Comparison of ENCODE assay signal across 6 cellular contexts in genomic region chr19:58500242-58500641, GRCh38. TPM values are rescaled to one million over a fixed set of nuclear protein-coding genes. Genes with fewer than 3 reads are reported as not detected.
DNase-seq lines count a peak whose midpoint lies in the region; TF ChIP-seq lines count a peak whose summit lies in the region.
"Had no signal": no experiment of that assay in that cellular context is flagged by ENCODE, and none has a peak within 500 bp of the region (broad histone marks: within the 10 kb centered on the region; RNA-seq: fewer than 3 reads in every experiment).

No MANE protein-coding gene starts in this region.

- no peak overlapping the region for H3K27ac ChIP-seq in HUES64 (ENCODE audit: low read depth, low read length)

- no peaks in the 10 kb centered on the region for H3K36me3 ChIP-seq in HUES64 (ENCODE audit: insufficient read depth, low read length)

- no peak for TF ChIP-seq CTCF in chondrocyte (IDR thresholded peaks at IDR 0.05)
- TF ChIP-seq CTCF in osteocyte (IDR thresholded peaks at IDR 0.05), result no peak

- H3K27ac Mint-ChIP-seq in chondrocyte (ENCODE audit: unreplicated experiment) (no peak overlapping the region), osteocyte (ENCODE audit: unreplicated experiment) (peak overlapping the region; percentile 94)

- H3K9me3 ChIP-seq in HUES64 (ENCODE audit: insufficient read depth, low read depth, low read length), result no peaks in the 10 kb centered on the region

- peak overlapping the region; percentile 91 for H3K4me3 Mint-ChIP-seq in chondrocyte (ENCODE audit: unreplicated experiment)
- peak overlapping the region; percentile 86 for H3K4me3 Mint-ChIP-seq in osteocyte (ENCODE audit: unreplicated experiment)

- no peaks in the 10 kb centered on the region for H3K27me3 ChIP-seq in HUES64 (ENCODE audit: insufficient read depth, low read length)

- H3K4me1 ChIP-seq in HUES64 (ENCODE audit: insufficient read depth, low read length), result no peaks in the 10 kb centered on the region

- H3K27me3 Mint-ChIP-seq in chondrocyte (ENCODE audit: low read depth) (no peaks in the 10 kb centered on the region), osteocyte (ENCODE audit: unreplicated experiment) (no peaks in the 10 kb centered on the region)

- no peak for DNase-seq in chondrocyte (ENCODE audit: low spot score)
- no peak for DNase-seq in osteocyte (ENCODE audit: extremely low spot score, unreplicated experiment)
- DNase-seq in AG08395 (ENCODE audit: low spot score), result no peak
- no peak for DNase-seq in activated T-cell treated with anti-CD3 and anti-CD28 coated beads, Interleukin-2, amount 50 U/mL, for 1 hour
- DNase-seq: dermis blood vessel endothelial cell had no signal

- peaks cover 15% of the 10 kb centered on the region for H3K4me1 Mint-ChIP-seq in chondrocyte (ENCODE audit: low read depth)
- peaks cover 14% of the 10 kb centered on the region for H3K4me1 Mint-ChIP-seq in osteocyte (ENCODE audit: unreplicated experiment)

- H3K4me3 ChIP-seq in HUES64 (ENCODE audit: low read length), result peak overlapping the region; percentile 85

- no peaks in the 10 kb centered on the region for H3K36me3 Mint-ChIP-seq in chondrocyte (ENCODE audit: low read depth)
- H3K36me3 Mint-ChIP-seq in osteocyte (ENCODE audit: unreplicated experiment), result no peaks in the 10 kb centered on the region

- H3K9me3 Mint-ChIP-seq in chondrocyte (ENCODE audit: low read depth) (no peaks in the 10 kb centered on the region), osteocyte (ENCODE audit: unreplicated experiment) (no peaks in the 10 kb centered on the region)

- 94% methylated on average over 14 of the region's 14 CpGs for WGBS in HUES64

- no peak overlapping the region for H3K9ac ChIP-seq in HUES64 (ENCODE audit: low read depth, low read length)

RNA-seq across cellular contexts. Expression of gene SLC27A5, which starts 11.6 kb away (rescaled TPM):
- 12.0 TPM for polyA plus RNA-seq in HUES64 (2013, experiment 1 of 2)
- 10.6 TPM for polyA plus RNA-seq in HUES64 (2013, experiment 2 of 2)
- total RNA-seq in chondrocyte (4.7 to 9.5 TPM (median 9.3 TPM) in 3 replicates), osteocyte (7.5 and 8.8 TPM in 2 replicates)

RNA-seq across cellular contexts. Expression of gene ZBTB45, which starts 19.4 kb away (rescaled TPM):
- polyA plus RNA-seq in HUES64 (2013, experiment 1 of 2), result 15.2 TPM
- polyA plus RNA-seq in HUES64 (2013, experiment 2 of 2), result 17.4 TPM
- 15.6 to 17.2 TPM (median 15.9 TPM) in 3 replicates for total RNA-seq in chondrocyte
- 16.7 and 17.2 TPM in 2 replicates for total RNA-seq in osteocyte

RNA-seq across cellular contexts. Expression of gene ZNF446, which starts 24.1 kb away (rescaled TPM):
- polyA plus RNA-seq in HUES64 (2013, experiment 1 of 2), result 3.8 TPM
- polyA plus RNA-seq in HUES64 (2013, experiment 2 of 2), result 4.9 TPM
- total RNA-seq in chondrocyte (9.3 to 12.2 TPM (median 9.5 TPM) in 3 replicates), osteocyte (15.5 and 15.9 TPM in 2 replicates)

RNA-seq across cellular contexts. Expression of gene ZNF324, which starts 33.4 kb away (rescaled TPM):
- 4.4 TPM for polyA plus RNA-seq in HUES64 (2013, experiment 1 of 2)
- polyA plus RNA-seq in HUES64 (2013, experiment 2 of 2), result 3.7 TPM
- total RNA-seq in chondrocyte, result 10.8 to 12.6 TPM (median 11.3 TPM) in 3 replicates
- 12.9 and 14.8 TPM in 2 replicates for total RNA-seq in osteocyte

RNA-seq across cellular contexts. Expression of gene TRIM28, which starts 43.6 kb away (rescaled TPM):
- polyA plus RNA-seq in HUES64 (2013, experiment 1 of 2), result 815 TPM
- 757 TPM for polyA plus RNA-seq in HUES64 (2013, experiment 2 of 2)
- total RNA-seq in chondrocyte (215 to 286 TPM (median 228 TPM) in 3 replicates), osteocyte (333 and 354 TPM in 2 replicates)
